In the genomic region with DNA sequence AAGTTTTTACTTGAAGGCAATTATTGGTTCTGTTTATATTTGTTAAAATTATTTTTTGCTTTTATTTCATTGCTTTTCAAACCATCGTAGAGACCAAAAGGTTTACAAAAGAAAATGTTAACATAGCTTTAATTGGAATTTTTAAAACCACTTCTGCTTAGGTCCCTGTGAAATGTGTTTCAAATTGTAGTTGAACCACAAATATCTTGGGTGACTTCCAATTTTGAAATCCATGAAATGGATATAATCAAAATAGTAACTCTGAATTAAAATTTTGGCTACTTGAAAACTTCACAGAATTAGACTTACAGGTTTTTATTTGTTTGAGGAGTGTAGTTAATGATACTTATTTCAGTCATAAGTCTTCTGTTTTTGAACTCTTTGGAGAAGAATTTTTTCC, we compare ENCODE assay signal across 33 cellular contexts. TPM values are rescaled to one million over a fixed set of nuclear protein-coding genes. Genes with fewer than 3 reads are reported as not detected.
DNase-seq lines count a peak whose midpoint lies in the region; ATAC-seq and TF ChIP-seq lines count a peak whose summit lies in the region.
"Had no signal": no experiment of that assay in that cellular context is flagged by ENCODE, and none has a peak within 500 bp of the region (broad histone marks: within the 10 kb centered on the region; RNA-seq: fewer than 3 reads in every experiment).

No MANE protein-coding gene starts in this region.

- no peak overlapping the region for H3K27ac Mint-ChIP-seq in activated CD8-positive, alpha-beta T cell treated with anti-CD3 and anti-CD28 coated beads, Interleukin-2, amount 10 ng/mL, durations not matched to agents 7 days and 5 days
- H3K27ac Mint-ChIP-seq: activated B cell treated with CpG ODN at 0.5 μM for 24 hours; activated CD4-positive, alpha-beta T cell treated with anti-CD3 and anti-CD28 coated beads, Interleukin-2, amount 10 ng/mL, durations not matched to agents 7 days and 5 days; activated naive CD8-positive, alpha-beta T cell treated with anti-CD3 and anti-CD28 coated beads for 36 hours; memory B cell; T-cell had no signal

- H3K4ac ChIP-seq in IMR-90 (ENCODE audit: low read depth, low read length), result no peak overlapping the region

- no peak overlapping the region for H2BK20ac ChIP-seq in IMR-90 (ENCODE audit: low read depth, low read length)

- H3K79me1 ChIP-seq in IMR-90 (ENCODE audit: low read depth in 1 of 2, low read length in 2 of 2), result peaks cover 5 to 6% of the 10 kb centered on the region in 2 experiments

- H4K91ac ChIP-seq in IMR-90 (ENCODE audit: insufficient read depth, low read depth, low read length), result no peak overlapping the region

- no peak overlapping the region for H3K27ac ChIP-seq in IMR-90 (ENCODE audit: insufficient read depth, low read length)
- H3K27ac ChIP-seq: A549, BLaER1, body of pancreas, dorsolateral prefrontal cortex, left lung, parathyroid adenoma, SJCRH30, thoracic aorta had no signal

- no peak for TF ChIP-seq CTCF in AG09319 (IDR thresholded peaks at IDR 0.05; ENCODE audit: low read depth, low read length)
- no peak for TF ChIP-seq CTCF in IMR-90 (conservative IDR thresholded peaks at IDR 0.05; ENCODE audit: low read depth, low read length)

- peaks cover 3% of the 10 kb centered on the region for H3K9me3 Mint-ChIP-seq in activated CD8-positive, alpha-beta T cell treated with anti-CD3 and anti-CD28 coated beads, Interleukin-2, amount 10 ng/mL, durations not matched to agents 7 days and 5 days (ENCODE audit: insufficient read depth)

- no peak for ATAC-seq in IMR-90 (ENCODE audit: low read depth)
- no peak for ATAC-seq in activated CD8-positive, alpha-beta T cell treated with anti-CD3 and anti-CD28 coated beads, Interleukin-2, amount 10 ng/mL, durations not matched to agents 7 days and 5 days
- ATAC-seq in HG03135 (IDR thresholded peaks at IDR 0.05; ENCODE audit: unreplicated experiment), result no peak
- ATAC-seq in Right ventricle myocardium superior (ENCODE audit: poor library complexity), result no peak
- ATAC-seq: A549; body of pancreas; left lung; stimulated activated naive CD8-positive, alpha-beta T cell treated with anti-CD3 and anti-CD28 coated beads, Interleukin-15, Interleukin-2, amounts not matched to agents 100 U/mL and 50 U/mL, for 24 hours; T-cell had no signal

- no peaks in the 10 kb centered on the region for H3K9me1 ChIP-seq in IMR-90 (ENCODE audit: insufficient read depth, low read length)

- H4K20me1 ChIP-seq in IMR-90 (ENCODE audit: insufficient read depth, low read length), result no peaks in the 10 kb centered on the region
- H4K20me1 ChIP-seq: BLaER1 had no signal

- H2BK120ac ChIP-seq in IMR-90 (ENCODE audit: low read depth, low read length), result no peak overlapping the region

- TF ChIP-seq POLR2A in IMR-90 (IDR thresholded peaks at IDR 0.05; ENCODE audit: low read depth, low read length), result no peak

- H4K8ac ChIP-seq in IMR-90 (ENCODE audit: low read depth in 2 of 2, low read length in 2 of 2), result no peak overlapping the region

- no peaks in the 10 kb centered on the region for H3K36me3 ChIP-seq in IMR-90 (ENCODE audit: control insufficient read depth, insufficient read depth, low read length)
- H3K36me3 ChIP-seq: BLaER1, left lung, SJCRH30, thoracic aorta had no signal

- no peak overlapping the region for H2BK5ac ChIP-seq in IMR-90 (ENCODE audit: low read depth, low read length, poor library complexity, severe bottlenecking)

- H2AK5ac ChIP-seq in IMR-90 (ENCODE audit: low read depth, low read length), result no peak overlapping the region

- no peak for TF ChIP-seq RAD21 in IMR-90 (IDR thresholded peaks at IDR 0.05; ENCODE audit: low read length)

- no peak overlapping the region for H3K9ac ChIP-seq in IMR-90 (ENCODE audit: low read depth, low read length)
- H3K9ac ChIP-seq: BLaER1, parathyroid adenoma had no signal

- H3K18ac ChIP-seq in IMR-90 (ENCODE audit: low read depth, low read length), result no peak overlapping the region

- peak; percentile 53 for DNase-seq in AG09319 (ENCODE audit: extremely low read depth, low read depth)
- peak; percentile 30 for DNase-seq in IMR-90
- peak; percentile 61 for DNase-seq in dedifferentiated amniotic fluid mesenchymal stem cell (ENCODE audit: extremely low spot score)
- DNase-seq in iris pigment epithelial cell (ENCODE audit: low read depth), result peak; percentile 57
- no peak for DNase-seq in activated CD8-positive, alpha-beta T cell treated with anti-CD3 and anti-CD28 coated beads, Interleukin-2, amount 10 ng/mL, durations not matched to agents 7 days and 5 days
- no peak for DNase-seq in KBM-7
- DNase-seq in Right ventricle myocardium superior, result no peak
- DNase-seq: activated B cell treated with CpG ODN at 0.5 μM for 24 hours; activated CD4-positive, alpha-beta T cell treated with anti-CD3 and anti-CD28 coated beads, Interleukin-2, amount 10 ng/mL, durations not matched to agents 7 days and 5 days; activated effector memory CD4-positive, alpha-beta T cell treated with anti-CD3 and anti-CD28 coated beads, Interleukin-2, amount 50 U/mL, for 16 hours; activated naive CD8-positive, alpha-beta T cell treated with anti-CD3 and anti-CD28 coated beads for 36 hours; activated T-cell treated with anti-CD3 and anti-CD28 coated beads, Interleukin-2, amount 50 U/mL, for 1 hour; body of pancreas; cerebellar nuclear complex; DMS 273 treated with DMSO at 0.1 percent for 48 hours; dorsolateral prefrontal cortex; H7; head of caudate nucleus; islet precursor cell; left lung; NCI-H146; NCI-H446 treated with DMSO at 0.1 percent for 48 hours; NCI-H774; SJCRH30; small intestine; stimulated activated naive CD8-positive, alpha-beta T cell treated with anti-CD3 and anti-CD28 coated beads, Interleukin-15, Interleukin-2, amounts not matched to agents 100 U/mL and 50 U/mL, for 24 hours; T-cell had no signal

- no peak overlapping the region for H2BK15ac ChIP-seq in IMR-90 (ENCODE audit: low read depth, low read length)

- H3K4me2 ChIP-seq in IMR-90 (ENCODE audit: low read depth, low read length), result no peak overlapping the region
- H3K4me2 ChIP-seq: A549, BLaER1 had no signal

- no TSS peak for BruUV-seq in IMR-90 (replicated peaks; lab: Mats Ljungman, UMichigan)

- H3K23ac ChIP-seq in IMR-90 (ENCODE audit: low read depth, low read length), result no peak overlapping the region

- H3K27me3 Mint-ChIP-seq in activated CD8-positive, alpha-beta T cell treated with anti-CD3 and anti-CD28 coated beads, Interleukin-2, amount 10 ng/mL, durations not matched to agents 7 days and 5 days (ENCODE audit: low read depth), result peaks cover 2% of the 10 kb centered on the region
- H3K27me3 Mint-ChIP-seq: activated naive CD8-positive, alpha-beta T cell treated with anti-CD3 and anti-CD28 coated beads for 36 hours had no signal

- no peaks in the 10 kb centered on the region for H3K4me1 ChIP-seq in IMR-90 (ENCODE audit: control insufficient read depth, insufficient read depth, low read length)
- H3K4me1 ChIP-seq: parathyroid adenoma, SJCRH30 had no signal

- in situ Hi-C loops in IMR-90 (cut with MboI; ENCODE audit: low sequenced_read_pairs) (no loop called here), KBM-7 (cut with MboI; ENCODE audit: low pct_unique_long_range_greater_than_20kb, low sequenced_read_pairs) (no loop called here)

- H2AFZ ChIP-seq in IMR-90 (replicated peaks; ENCODE audit: low read length, poor library complexity), result no peak overlapping the region
- H2AFZ ChIP-seq: parathyroid adenoma had no signal

- peaks cover 24% of the 10 kb centered on the region for H3K4me1 Mint-ChIP-seq in activated CD8-positive, alpha-beta T cell treated with anti-CD3 and anti-CD28 coated beads, Interleukin-2, amount 10 ng/mL, durations not matched to agents 7 days and 5 days (ENCODE audit: low read depth)

- POLR2A ChIA-PET in IMR-90 (lab: Charles Lee; ENCODE audit: unreplicated experiment), result no interaction called here
- POLR2A ChIA-PET in activated CD8-positive, alpha-beta T cell treated with anti-CD3 and anti-CD28 coated beads, Interleukin-2, amount 10 ng/mL, durations not matched to agents 7 days and 5 days (lab: Charles Lee), result no interaction called here

- peaks cover 3% of the 10 kb centered on the region for H3K9me3 ChIP-seq in IMR-90 (ENCODE audit: control insufficient read depth, insufficient read depth, low read length)
- H3K9me3 ChIP-seq: body of pancreas had no signal

- intact Hi-C loops in IMR-90 (cut with micrococcal nuclease), result no loop called here
- intact Hi-C loops in Right ventricle myocardium superior (cut with DNase I), result no loop called here

- no CpG with 5 or more reads among the region's 1 CpG for WGBS in IMR-90 (ENCODE audit: extremely low coverage in 2 of 2, insufficient read length in 1 of 2), 2 experiments

- peaks cover 4% of the 10 kb centered on the region for H3K36me3 Mint-ChIP-seq in activated CD8-positive, alpha-beta T cell treated with anti-CD3 and anti-CD28 coated beads, Interleukin-2, amount 10 ng/mL, durations not matched to agents 7 days and 5 days (ENCODE audit: low read depth)

- no peaks in the 10 kb centered on the region for H3K27me3 ChIP-seq in IMR-90 (ENCODE audit: control insufficient read depth, insufficient read depth, low read length)
- H3K27me3 ChIP-seq: BLaER1, body of pancreas, dorsolateral prefrontal cortex, left lung, SJCRH30 had no signal

- no peak overlapping the region for H3K4me3 Mint-ChIP-seq in activated CD8-positive, alpha-beta T cell treated with anti-CD3 and anti-CD28 coated beads, Interleukin-2, amount 10 ng/mL, durations not matched to agents 7 days and 5 days
- H3K4me3 Mint-ChIP-seq: activated B cell treated with CpG ODN at 0.5 μM for 24 hours; activated CD4-positive, alpha-beta T cell treated with anti-CD3 and anti-CD28 coated beads, Interleukin-2, amount 10 ng/mL, durations not matched to agents 7 days and 5 days; activated naive CD8-positive, alpha-beta T cell treated with anti-CD3 and anti-CD28 coated beads for 36 hours; memory B cell; T-cell had no signal

- dilution Hi-C loops in IMR-90 (cut with HindIII; ENCODE audit: low sequenced_read_pairs, unreplicated experiment), result no loop called here

- no peak overlapping the region for H4K5ac ChIP-seq in IMR-90 (ENCODE audit: low read depth, low read length)

- H3K56ac ChIP-seq in IMR-90 (ENCODE audit: extremely low read depth, insufficient read depth, low read length), result no peak overlapping the region

- CTCF ChIA-PET in IMR-90 (lab: Yijun Ruan, JAX), result no interaction called here
- CTCF ChIA-PET in activated CD8-positive, alpha-beta T cell treated with anti-CD3 and anti-CD28 coated beads, Interleukin-2, amount 10 ng/mL, durations not matched to agents 7 days and 5 days (lab: Charles Lee), result interaction anchor here (0.8 kb wide), 1 partner anchor 29 kb away, joined by 3 read pairs; no protein-coding TSS in a partner anchor

- no peak overlapping the region for H3K14ac ChIP-seq in IMR-90 (replicated peaks; ENCODE audit: low read depth, low read length)

- no peak overlapping the region for H2AK9ac ChIP-seq in IMR-90 (replicated peaks; ENCODE audit: low read depth, low read length, poor library complexity)

- H3K4me3 ChIP-seq in IMR-90 (ENCODE audit: insufficient read depth, low read depth, low read length), result no peak overlapping the region
- H3K4me3 ChIP-seq: A549, BLaER1, body of pancreas, dorsolateral prefrontal cortex, left lung, SJCRH30, thoracic aorta had no signal

RNA-seq across cellular contexts. Expression of gene SPAG16, which starts 3.1 kb away (rescaled TPM):
- 7.3 and 16.9 TPM in 2 replicates for total RNA-seq in IMR-90 (2012; rRNA removed)
- polyA plus RNA-seq in IMR-90 (2012; rRNA removed), result 12.8 and 13.5 TPM in 2 replicates
- polyA plus RNA-seq in IMR-90 (2012; cell fraction: cytosol; rRNA removed), result 6.3 TPM in 2 replicates
- 1.4 and 4.7 TPM in 2 replicates for polyA plus RNA-seq in IMR-90 (2012; cell fraction: nucleus; rRNA removed; ENCODE audit: low replicate concordance)
- total RNA-seq in activated CD8-positive, alpha-beta T cell treated with anti-CD3 and anti-CD28 coated beads, Interleukin-2, amount 10 ng/mL, durations not matched to agents 7 days and 5 days, result 10 to 100 TPM; 11.1 to 12.5 TPM
- 17.8 TPM for total RNA-seq in Right ventricle myocardium superior

Comparison
In these comparisons a context has a peak if more than half of its experiments do, and no peak if none do; other contexts are left out.
1. DNase-seq: peak in AG09319 (single experiment), IMR-90 (single experiment), dedifferentiated amniotic fluid mesenchymal stem cell (single experiment) and iris pigment epithelial cell (single experiment); none in activated CD8-positive, alpha-beta T cell treated with anti-CD3 and anti-CD28 coated beads, Interleukin-2, amount 10 ng/mL, durations not matched to agents 7 days and 5 days (single experiment), KBM-7 (single experiment) and Right ventricle myocardium superior (single experiment).